In the genomic region with DNA sequence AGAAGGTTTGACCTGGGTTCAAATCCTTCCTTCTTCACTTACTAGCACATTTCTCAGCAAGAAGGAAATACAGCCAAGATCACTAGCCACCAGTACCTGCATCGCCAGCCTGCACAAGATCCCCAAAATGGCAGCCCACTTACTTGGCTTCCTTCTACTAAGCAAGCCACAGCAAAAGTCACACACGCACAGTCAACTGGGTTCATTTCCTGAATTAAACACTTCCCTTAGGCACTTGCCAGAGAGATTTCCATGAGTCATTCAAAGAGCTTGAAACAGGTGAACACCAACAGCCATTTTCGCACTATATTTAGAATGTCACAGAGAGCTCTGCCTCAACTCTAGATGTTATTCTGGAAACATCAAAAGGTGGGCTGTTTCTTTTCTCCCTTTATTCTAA, we compare ENCODE assay signal across 10 cellular contexts. TPM values are rescaled to one million over a fixed set of nuclear protein-coding genes. Genes with fewer than 3 reads are reported as not detected.
DNase-seq lines count a peak whose midpoint lies in the region; ATAC-seq, FAIRE-seq and TF ChIP-seq lines count a peak whose summit lies in the region.
"Had no signal": no experiment of that assay in that cellular context is flagged by ENCODE, and none has a peak within 500 bp of the region (broad histone marks: within the 10 kb centered on the region; RNA-seq: fewer than 3 reads in every experiment).

No MANE protein-coding gene starts in this region.

- CTCF ChIA-PET in PC-3 (lab: Charles Lee): no interaction called here

- H3K4me2 ChIP-seq in PC-3 (ENCODE audit: low read length): peak overlapping the region; percentile 28; the same call in 1 of the 2 replicates

- intact Hi-C loops in PC-3 (cut with micrococcal nuclease) (no loop called here), kidney (cut with DNase I) (no loop called here)

- BruUV-seq in PC-3 (replicated peaks; lab: Mats Ljungman, UMichigan): TSS peak; percentile 25

- H4K20me1 ChIP-seq in PC-3 (ENCODE audit: low read length): no peaks in the 10 kb centered on the region

- H3K79me2 ChIP-seq in PC-3 (ENCODE audit: low read length): 0 out of 2 replicates have a peak, but pooled peaks cover 17% of the 10 kb centered on the region

- TF ChIP-seq CTCF in PC-3 (conservative IDR thresholded peaks at IDR 0.05; ENCODE audit: low read depth, low read length) (no peak), kidney (IDR thresholded peaks at IDR 0.05; ENCODE audit: borderline replicate concordance, extremely low read depth, insufficient read depth) (no peak)

- H3K9ac ChIP-seq in PC-3 (ENCODE audit: low read length): no peak overlapping the region
- H3K9ac ChIP-seq in kidney (ENCODE audit: low read length in 2 of 2): no peak overlapping the region

- no peaks in the 10 kb centered on the region for H3F3A ChIP-seq in PC-3 (ENCODE audit: low read length, unreplicated experiment)

- peak; percentile 41 for DNase-seq in 8988T
- DNase-seq in PC-3: peak; percentile 75
- DNase-seq in kidney: no peak
- no peak for DNase-seq in HCEC 1CT
- DNase-seq in NCI-H524 (lab: John Stamatoyannopoulos, UW): no peak
- no peak for DNase-seq in activated gamma-delta T cell treated with Interleukin-2 at 50 U/mL for 16 hours
- DNase-seq: T-helper 17 cell had no signal

- H3K27ac ChIP-seq in PC-3 (ENCODE audit: low read length) (peak overlapping the region; percentile 46), kidney (ENCODE audit: low read depth in 2 of 2, low read length in 2 of 2) (peak overlapping the region; percentile 13 to 26)

- H3K4me1 ChIP-seq in PC-3 (ENCODE audit: insufficient read depth, low read length) (peaks cover 11% of the 10 kb centered on the region), kidney (ENCODE audit: control insufficient read depth in 1 of 2, insufficient read depth in 1 of 2, low read depth in 1 of 2, low read length in 2 of 2) (peaks cover 13 to 22% of the 10 kb centered on the region in 2 donors)

- no peak overlapping the region for H2AFZ ChIP-seq in PC-3 (ENCODE audit: low read length)

- POLR2A ChIA-PET in PC-3 (lab: Charles Lee; ENCODE audit: unreplicated experiment): interaction anchor here (0.6 kb wide), 1 partner anchor 8 kb away, joined by 3 read pairs; no protein-coding TSS in a partner anchor

- H3K27me3 ChIP-seq in PC-3 (ENCODE audit: low read length): no peaks in the 10 kb centered on the region

- no peaks in the 10 kb centered on the region for H3K9me3 ChIP-seq in PC-3 (ENCODE audit: low read length)
- peaks cover 0 to 5% of the 10 kb centered on the region in 2 donors for H3K9me3 ChIP-seq in kidney (ENCODE audit: control insufficient read depth in 1 of 2, low read length in 2 of 2)

- ATAC-seq in GM18858 (IDR thresholded peaks at IDR 0.05; ENCODE audit: unreplicated experiment): peak; percentile 45
- peak; percentile 69 for ATAC-seq in PC-3
- no peak for ATAC-seq in GM21423 (IDR thresholded peaks at IDR 0.05; ENCODE audit: unreplicated experiment)
- ATAC-seq: T-helper 17 cell had no signal

- no peaks in the 10 kb centered on the region for H3K9me2 ChIP-seq in PC-3 (replicated peaks; ENCODE audit: low read length)

- H3K36me3 ChIP-seq in PC-3 (ENCODE audit: low read depth, low read length) (peaks cover 14% of the 10 kb centered on the region), kidney (ENCODE audit: control insufficient read depth in 1 of 2, insufficient read depth in 2 of 2, low read length in 2 of 2) (peaks cover 0 to 4% of the 10 kb centered on the region in 2 donors)

- no peak for FAIRE-seq in kidney (lab: Jason Lieb, UNC)
- FAIRE-seq: colon had no signal

- H3K4me3 ChIP-seq in PC-3 (ENCODE audit: low read length): no peak overlapping the region
- H3K4me3 ChIP-seq in kidney (ENCODE audit: low read length in 2 of 2): no peak overlapping the region

RNA-seq across cellular contexts. Expression of a gene that starts 42.6 kb away (rescaled TPM):
- total RNA-seq in PC-3 (2014; rRNA removed) (38.7 and 40.1 TPM in 2 replicates), kidney (250 TPM)
- 74.2 TPM for polyA plus RNA-seq in kidney (ENCODE audit: insufficient read depth, low read depth, low replicate concordance)

Comparison
In these comparisons a context has a peak if more than half of its experiments do, and no peak if none do; other contexts are left out.
1. DNase-seq: peak in 8988T (single experiment) and PC-3 (single experiment); none in kidney (single experiment), HCEC 1CT (single experiment), NCI-H524 (0 of 2) and activated gamma-delta T cell treated with Interleukin-2 at 50 U/mL for 16 hours (single experiment).